ENCODE assay signal across 19 cellular contexts in genomic region chr13:94328336-94329041, GRCh38.
DNase-seq lines count a peak whose midpoint lies in the region; ATAC-seq and TF ChIP-seq lines count a peak whose summit lies in the region.
"Had no signal": no experiment of that assay in that cellular context is flagged by ENCODE, and none has a peak within 500 bp of the region (broad histone marks: within the 10 kb centered on the region; RNA-seq: fewer than 3 reads in every experiment).

No MANE protein-coding gene starts in this region.

- DNase-seq in activated CD4-positive, alpha-beta T cell treated with anti-CD3 and anti-CD28 coated beads, Interleukin-2, amount 10 ng/mL, durations not matched to agents 24 days and 14 days: peak; percentile 48
- no peak for DNase-seq in activated CD4-positive, alpha-beta T cell treated with anti-CD3 and anti-CD28 coated beads, Interleukin-2, amount 50 U/mL, for 4 hours
- DNase-seq in DND-41: no peak
- DNase-seq in endothelial cell (ENCODE audit: low spot score): no peak
- DNase-seq in H4 (ENCODE audit: low spot score): no peak
- no peak for DNase-seq in AG08395 (ENCODE audit: low spot score)
- no peak for DNase-seq in superior temporal gyrus (ENCODE audit: extremely low spot score)
- DNase-seq: activated naive CD4-positive, alpha-beta T cell treated with Interleukin-2 at 50 U/mL for 16 hours; COR-L47; EL; islet precursor cell; NCI-H1105; NCI-H2171 treated with DMSO at 0.1 percent for 48 hours; pancreas; Peyer's patch had no signal

- H4K20me1 ChIP-seq in DND-41 (ENCODE audit: insufficient read depth, low read length): no peaks in the 10 kb centered on the region

- H3K79me2 ChIP-seq in DND-41 (ENCODE audit: insufficient read depth, low read length): no peaks in the 10 kb centered on the region

- H3K4me1 ChIP-seq in DND-41 (ENCODE audit: insufficient read depth, low read length) (peaks cover 46% of the 10 kb centered on the region), rectal smooth muscle tissue (ENCODE audit: control insufficient read depth, insufficient read depth, low read length) (peaks cover 12% of the 10 kb centered on the region)

- peaks cover 21% of the 10 kb centered on the region for H3K9me3 Mint-ChIP-seq in activated CD4-positive, alpha-beta T cell treated with anti-CD3 and anti-CD28 coated beads, Interleukin-2, amount 10 ng/mL, durations not matched to agents 24 days and 14 days
- H3K9me3 Mint-ChIP-seq in endothelial cell (ENCODE audit: unreplicated experiment): no peaks in the 10 kb centered on the region
- H3K9me3 Mint-ChIP-seq: dendritic cell treated with granulocyte-macrophage colony-stimulating factor and Interleukin-4, amounts not matched to agents 40 ng/mL and 50 ng/mL, for 4 days; stimulated activated memory B cell treated with anti-CD40 and anti-IgM and Interleukin-4, amounts not matched to agents 10 μg/mL and 1 μg/mL and 100 μg/mL, for 72 hours had no signal

- H3K9ac ChIP-seq in DND-41 (ENCODE audit: low read depth, low read length) (no peak overlapping the region), rectal smooth muscle tissue (ENCODE audit: low read length) (no peak overlapping the region)

- H3K36me3 Mint-ChIP-seq in activated CD4-positive, alpha-beta T cell treated with anti-CD3 and anti-CD28 coated beads, Interleukin-2, amount 10 ng/mL, durations not matched to agents 24 days and 14 days (ENCODE audit: low read depth): peaks cover 7% of the 10 kb centered on the region
- no peaks in the 10 kb centered on the region for H3K36me3 Mint-ChIP-seq in endothelial cell (ENCODE audit: low read depth, unreplicated experiment)
- H3K36me3 Mint-ChIP-seq: stimulated activated memory B cell treated with anti-CD40 and anti-IgM and Interleukin-4, amounts not matched to agents 10 μg/mL and 1 μg/mL and 100 μg/mL, for 72 hours had no signal

- no peak for ATAC-seq in DND-41 (ENCODE audit: insufficient read depth, low read depth)
- ATAC-seq: stimulated activated memory B cell treated with anti-CD40 and anti-IgM and Interleukin-4, amounts not matched to agents 10 μg/mL and 1 μg/mL and 100 μg/mL, for 72 hours had no signal

- H3K27me3 Mint-ChIP-seq in activated CD4-positive, alpha-beta T cell treated with anti-CD3 and anti-CD28 coated beads, Interleukin-2, amount 10 ng/mL, durations not matched to agents 24 days and 14 days: peaks cover 11% of the 10 kb centered on the region
- H3K27me3 Mint-ChIP-seq in endothelial cell (ENCODE audit: unreplicated experiment): peaks cover 1% of the 10 kb centered on the region
- H3K27me3 Mint-ChIP-seq: dendritic cell treated with granulocyte-macrophage colony-stimulating factor and Interleukin-4, amounts not matched to agents 40 ng/mL and 50 ng/mL, for 4 days; stimulated activated memory B cell treated with anti-CD40 and anti-IgM and Interleukin-4, amounts not matched to agents 10 μg/mL and 1 μg/mL and 100 μg/mL, for 72 hours had no signal

- H3K27ac ChIP-seq in DND-41 (ENCODE audit: low read length) (peak overlapping the region; percentile 62; the same call in 1 of the 2 replicates), rectal smooth muscle tissue (ENCODE audit: low read depth, low read length) (peak overlapping the region; percentile 17)
- H3K27ac ChIP-seq: VCaP had no signal

- peak overlapping the region; percentile 62 for H3K4me2 ChIP-seq in DND-41 (ENCODE audit: insufficient read depth, low read length)

- intact Hi-C loops in activated CD4-positive, alpha-beta T cell treated with anti-CD3 and anti-CD28 coated beads, Interleukin-2, amount 10 ng/mL, durations not matched to agents 24 days and 14 days (cut with micrococcal nuclease): loop anchor here (1.0 to 10.0 kb wide), 3 partner anchors 18 to 534 kb away; no protein-coding TSS in a partner anchor

- H3K36me3 ChIP-seq in DND-41 (ENCODE audit: insufficient read depth, low read length) (no peaks in the 10 kb centered on the region), rectal smooth muscle tissue (ENCODE audit: control insufficient read depth, insufficient read depth, low read length) (no peaks in the 10 kb centered on the region)
- H3K36me3 ChIP-seq: pancreas, Peyer's patch had no signal

- H3K4me3 ChIP-seq in DND-41 (ENCODE audit: low read depth in 1 of 2, low read length in 2 of 2): no peak overlapping the region
- H3K4me3 ChIP-seq in rectal smooth muscle tissue (ENCODE audit: low read length): no peak overlapping the region
- H3K4me3 ChIP-seq: pancreas, Peyer's patch had no signal

- no peaks in the 10 kb centered on the region for H3K9me3 ChIP-seq in DND-41 (ENCODE audit: insufficient read depth, low read length, severe bottlenecking)
- H3K9me3 ChIP-seq: pancreas, Peyer's patch had no signal

- peak overlapping the region; percentile 38; the same call in 1 of the 2 replicates for H2AFZ ChIP-seq in DND-41 (ENCODE audit: low read depth, low read length)

- peaks cover 60% of the 10 kb centered on the region for H3K4me1 Mint-ChIP-seq in activated CD4-positive, alpha-beta T cell treated with anti-CD3 and anti-CD28 coated beads, Interleukin-2, amount 10 ng/mL, durations not matched to agents 24 days and 14 days
- H3K4me1 Mint-ChIP-seq in endothelial cell (ENCODE audit: unreplicated experiment): peaks cover 34% of the 10 kb centered on the region

- H3K27ac Mint-ChIP-seq in activated CD4-positive, alpha-beta T cell treated with anti-CD3 and anti-CD28 coated beads, Interleukin-2, amount 10 ng/mL, durations not matched to agents 24 days and 14 days: peak overlapping the region; percentile 41
- H3K27ac Mint-ChIP-seq in endothelial cell (ENCODE audit: unreplicated experiment): peak overlapping the region; percentile 81
- H3K27ac Mint-ChIP-seq: dendritic cell treated with granulocyte-macrophage colony-stimulating factor and Interleukin-4, amounts not matched to agents 40 ng/mL and 50 ng/mL, for 4 days had no signal

- H3K4me3 Mint-ChIP-seq in activated CD4-positive, alpha-beta T cell treated with anti-CD3 and anti-CD28 coated beads, Interleukin-2, amount 10 ng/mL, durations not matched to agents 24 days and 14 days: no peak overlapping the region
- H3K4me3 Mint-ChIP-seq in endothelial cell (ENCODE audit: unreplicated experiment): no peak overlapping the region
- H3K4me3 Mint-ChIP-seq: dendritic cell treated with granulocyte-macrophage colony-stimulating factor and Interleukin-4, amounts not matched to agents 40 ng/mL and 50 ng/mL, for 4 days; stimulated activated memory B cell treated with anti-CD40 and anti-IgM and Interleukin-4, amounts not matched to agents 10 μg/mL and 1 μg/mL and 100 μg/mL, for 72 hours had no signal

- TF ChIP-seq CTCF in DND-41 (IDR thresholded peaks at IDR 0.05; ENCODE audit: borderline replicate concordance, extremely low read depth, low read length, poor library complexity, severe bottlenecking) (no peak), endothelial cell (IDR thresholded peaks at IDR 0.05; ENCODE audit: unreplicated experiment) (no peak)

- H3K27me3 ChIP-seq in DND-41 (ENCODE audit: insufficient read depth, low read length, poor library complexity) (peaks cover 14% of the 10 kb centered on the region), rectal smooth muscle tissue (ENCODE audit: control insufficient read depth, insufficient read depth, low read length) (no peaks in the 10 kb centered on the region)
- H3K27me3 ChIP-seq: pancreas, Peyer's patch had no signal
